In the genomic region with DNA sequence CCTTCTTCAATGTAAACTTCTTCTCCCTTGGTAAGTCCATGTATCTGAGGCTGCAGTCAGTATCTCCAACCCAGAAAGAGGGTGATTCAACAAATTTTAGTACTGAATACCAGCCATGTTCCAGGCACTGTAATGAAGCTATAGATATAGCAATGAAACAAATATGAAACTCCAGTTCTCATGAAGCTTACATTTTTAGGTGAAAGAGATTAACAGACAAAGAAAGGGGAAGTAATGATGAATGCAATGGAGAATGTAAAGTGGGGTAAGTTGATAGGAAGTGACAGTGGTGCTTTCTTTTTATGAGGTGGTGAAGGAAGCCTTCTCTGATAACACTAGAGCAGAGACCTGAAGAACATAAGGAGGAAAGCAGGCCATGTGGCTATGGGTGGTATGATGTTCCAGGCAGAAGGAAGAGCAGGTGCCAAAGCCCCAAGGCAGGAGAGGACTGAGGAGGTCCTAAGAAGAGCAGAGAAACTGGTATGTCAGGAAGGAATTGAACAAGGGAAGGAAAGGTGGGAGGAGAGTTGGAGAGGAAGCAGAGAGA, we compare ENCODE assay signal across 1 cellular context.
TF ChIP-seq lines count a peak whose summit lies in the region.

No MANE protein-coding gene starts in this region.

TF ChIP-seq in K562, 482 proteins besides CTCF, POLR2A, EP300 and RAD21 (continued from another document and continues in another):
- TF ChIP-seq, protein P1, sequence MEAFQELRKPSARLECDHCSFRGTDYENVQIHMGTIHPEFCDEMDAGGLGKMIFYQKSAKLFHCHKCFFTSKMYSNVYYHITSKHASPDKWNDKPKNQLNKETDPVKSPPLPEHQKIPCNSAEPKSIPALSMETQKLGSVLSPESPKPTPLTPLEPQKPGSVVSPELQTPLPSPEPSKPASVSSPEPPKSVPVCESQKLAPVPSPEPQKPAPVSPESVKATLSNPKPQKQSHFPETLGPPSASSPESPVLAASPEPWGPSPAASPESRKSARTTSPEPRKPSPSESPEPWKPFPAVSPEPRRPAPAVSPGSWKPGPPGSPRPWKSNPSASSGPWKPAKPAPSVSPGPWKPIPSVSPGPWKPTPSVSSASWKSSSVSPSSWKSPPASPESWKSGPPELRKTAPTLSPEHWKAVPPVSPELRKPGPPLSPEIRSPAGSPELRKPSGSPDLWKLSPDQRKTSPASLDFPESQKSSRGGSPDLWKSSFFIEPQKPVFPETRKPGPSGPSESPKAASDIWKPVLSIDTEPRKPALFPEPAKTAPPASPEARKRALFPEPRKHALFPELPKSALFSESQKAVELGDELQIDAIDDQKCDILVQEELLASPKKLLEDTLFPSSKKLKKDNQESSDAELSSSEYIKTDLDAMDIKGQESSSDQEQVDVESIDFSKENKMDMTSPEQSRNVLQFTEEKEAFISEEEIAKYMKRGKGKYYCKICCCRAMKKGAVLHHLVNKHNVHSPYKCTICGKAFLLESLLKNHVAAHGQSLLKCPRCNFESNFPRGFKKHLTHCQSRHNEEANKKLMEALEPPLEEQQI (IDR thresholded peaks at IDR 0.05) = peak; percentile 69
- TF ChIP-seq ZNF134 (CRISPR knock-in tag; conservative IDR thresholded peaks at IDR 0.05) (0 out of 2 replicates have a peak, but pooled peaks have one; percentile 9), C11orf30 (IDR thresholded peaks at IDR 0.05; ENCODE audit: low read depth) (peak; percentile 70), PTRF (tag; IDR thresholded peaks at IDR 0.05) (0 out of 2 replicates have a peak, but pooled peaks have one; percentile 44), ZEB2 (IDR thresholded peaks at IDR 0.05) (peak; percentile 65; the same call in 1 of the 2 replicates), KLF6 (CRISPR knock-in tag; IDR thresholded peaks at IDR 0.05; ENCODE audit: borderline replicate concordance) (peak; percentile 76), PHF8 (IDR thresholded peaks at IDR 0.05; ENCODE audit: borderline replicate concordance, low read length) (peak; percentile 10; the same call in 1 of the 2 replicates), DMBX1 (CRISPR knock-in tag; IDR thresholded peaks at IDR 0.05; ENCODE audit: borderline replicate concordance) (peak; percentile 74), TGIF2 (CRISPR knock-in tag; IDR thresholded peaks at IDR 0.05) (no peak), RBBP5 (IDR thresholded peaks at IDR 0.05; ENCODE audit: borderline replicate concordance, insufficient read depth, low read length, poor library complexity, severe bottlenecking) (peak; percentile 55), ZNF695 (CRISPR knock-in tag; IDR thresholded peaks at IDR 0.05) (0 out of 2 replicates have a peak, but pooled peaks have one; percentile 66), NELFE (IDR thresholded peaks at IDR 0.05; ENCODE audit: insufficient read depth, insufficient read length) (no peak), NBN (IDR thresholded peaks at IDR 0.05; ENCODE audit: low read depth) (peak; percentile 71; the same call in 1 of the 2 replicates), SAP30 (IDR thresholded peaks at IDR 0.05; ENCODE audit: borderline replicate concordance, insufficient read depth, low read depth, low read length, poor library complexity, severe bottlenecking) (no peak), L3MBTL2 (IDR thresholded peaks at IDR 0.05) (peak; percentile 67), TBL1XR1 (IDR thresholded peaks at IDR 0.05; ENCODE audit: low read length in 2 of 2) (no peak), NCOR1 (IDR thresholded peaks at IDR 0.05) (peak; percentile 74), JUND (IDR thresholded peaks at IDR 0.05; ENCODE audit: borderline replicate concordance, low read depth, low read length) (peak; percentile 56; the same call in 1 of the 2 replicates), JUND (tag; IDR thresholded peaks at IDR 0.05; ENCODE audit: borderline replicate concordance, low read depth, low read length) (peak; percentile 71; the same call in 2 of the 3 replicates), TAF7 (tag; IDR thresholded peaks at IDR 0.05) (no peak), ZNF184 (CRISPR knock-in tag; IDR thresholded peaks at IDR 0.05) (no peak), DDX20 (tag; IDR thresholded peaks at IDR 0.05; ENCODE audit: low read depth) (no peak), TOE1 (IDR thresholded peaks at IDR 0.05; ENCODE audit: borderline replicate concordance) (peak; percentile 40; the same call in 1 of the 2 replicates), TOE1 (CRISPR knock-in tag; IDR thresholded peaks at IDR 0.05; ENCODE audit: borderline replicate concordance, low read depth) (no peak), STAT5A (IDR thresholded peaks at IDR 0.05; ENCODE audit: borderline replicate concordance, low read length) (peak; percentile 15; the same call in 1 of the 2 replicates), NFE2 (IDR thresholded peaks at IDR 0.05; ENCODE audit: low read depth) (0 out of 2 replicates have a peak, but pooled peaks have one; percentile 42), NFIC (IDR thresholded peaks at IDR 0.05) (peak; percentile 40; the same call in 1 of the 2 replicates), MTA1 (IDR thresholded peaks at IDR 0.05; ENCODE audit: borderline replicate concordance) (peak; percentile 69), ZSCAN32 (CRISPR knock-in tag; IDR thresholded peaks at IDR 0.05) (0 out of 2 replicates have a peak, but pooled peaks have one; percentile 34), NR4A1 (CRISPR knock-in tag; IDR thresholded peaks at IDR 0.05) (0 out of 2 replicates have a peak, but pooled peaks have one; percentile 29), NR4A1 (tag; IDR thresholded peaks at IDR 0.05) (no peak), XRCC3 (IDR thresholded peaks at IDR 0.05) (no peak)
- TF ChIP-seq, protein P2, sequence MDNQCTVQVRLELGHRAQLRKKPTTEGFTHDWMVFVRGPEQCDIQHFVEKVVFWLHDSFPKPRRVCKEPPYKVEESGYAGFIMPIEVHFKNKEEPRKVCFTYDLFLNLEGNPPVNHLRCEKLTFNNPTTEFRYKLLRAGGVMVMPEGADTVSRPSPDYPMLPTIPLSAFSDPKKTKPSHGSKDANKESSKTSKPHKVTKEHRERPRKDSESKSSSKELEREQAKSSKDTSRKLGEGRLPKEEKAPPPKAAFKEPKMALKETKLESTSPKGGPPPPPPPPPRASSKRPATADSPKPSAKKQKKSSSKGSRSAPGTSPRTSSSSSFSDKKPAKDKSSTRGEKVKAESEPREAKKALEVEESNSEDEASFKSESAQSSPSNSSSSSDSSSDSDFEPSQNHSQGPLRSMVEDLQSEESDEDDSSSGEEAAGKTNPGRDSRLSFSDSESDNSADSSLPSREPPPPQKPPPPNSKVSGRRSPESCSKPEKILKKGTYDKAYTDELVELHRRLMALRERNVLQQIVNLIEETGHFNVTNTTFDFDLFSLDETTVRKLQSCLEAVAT (IDR thresholded peaks at IDR 0.05) = 0 out of 4 replicates have a peak, but pooled peaks of 1 of the 2 experiments have one; percentile 20
- TF ChIP-seq, protein P3, sequence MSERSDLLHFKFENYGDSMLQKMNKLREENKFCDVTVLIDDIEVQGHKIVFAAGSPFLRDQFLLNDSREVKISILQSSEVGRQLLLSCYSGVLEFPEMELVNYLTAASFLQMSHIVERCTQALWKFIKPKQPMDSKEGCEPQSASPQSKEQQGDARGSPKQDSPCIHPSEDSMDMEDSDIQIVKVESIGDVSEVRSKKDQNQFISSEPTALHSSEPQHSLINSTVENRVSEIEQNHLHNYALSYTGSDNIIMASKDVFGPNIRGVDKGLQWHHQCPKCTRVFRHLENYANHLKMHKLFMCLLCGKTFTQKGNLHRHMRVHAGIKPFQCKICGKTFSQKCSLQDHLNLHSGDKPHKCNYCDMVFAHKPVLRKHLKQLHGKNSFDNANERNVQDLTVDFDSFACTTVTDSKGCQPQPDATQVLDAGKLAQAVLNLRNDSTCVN (CRISPR knock-in tag; IDR thresholded peaks at IDR 0.05) = peak; percentile 79; the same call in 1 of the 2 replicates
- TF ChIP-seq, protein P4, sequence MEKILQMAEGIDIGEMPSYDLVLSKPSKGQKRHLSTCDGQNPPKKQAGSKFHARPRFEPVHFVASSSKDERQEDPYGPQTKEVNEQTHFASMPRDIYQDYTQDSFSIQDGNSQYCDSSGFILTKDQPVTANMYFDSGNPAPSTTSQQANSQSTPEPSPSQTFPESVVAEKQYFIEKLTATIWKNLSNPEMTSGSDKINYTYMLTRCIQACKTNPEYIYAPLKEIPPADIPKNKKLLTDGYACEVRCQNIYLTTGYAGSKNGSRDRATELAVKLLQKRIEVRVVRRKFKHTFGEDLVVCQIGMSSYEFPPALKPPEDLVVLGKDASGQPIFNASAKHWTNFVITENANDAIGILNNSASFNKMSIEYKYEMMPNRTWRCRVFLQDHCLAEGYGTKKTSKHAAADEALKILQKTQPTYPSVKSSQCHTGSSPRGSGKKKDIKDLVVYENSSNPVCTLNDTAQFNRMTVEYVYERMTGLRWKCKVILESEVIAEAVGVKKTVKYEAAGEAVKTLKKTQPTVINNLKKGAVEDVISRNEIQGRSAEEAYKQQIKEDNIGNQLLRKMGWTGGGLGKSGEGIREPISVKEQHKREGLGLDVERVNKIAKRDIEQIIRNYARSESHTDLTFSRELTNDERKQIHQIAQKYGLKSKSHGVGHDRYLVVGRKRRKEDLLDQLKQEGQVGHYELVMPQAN (IDR thresholded peaks at IDR 0.05; ENCODE audit: borderline replicate concordance) = peak; percentile 44; the same call in 1 of the 2 replicates
- TF ChIP-seq, protein P5, sequence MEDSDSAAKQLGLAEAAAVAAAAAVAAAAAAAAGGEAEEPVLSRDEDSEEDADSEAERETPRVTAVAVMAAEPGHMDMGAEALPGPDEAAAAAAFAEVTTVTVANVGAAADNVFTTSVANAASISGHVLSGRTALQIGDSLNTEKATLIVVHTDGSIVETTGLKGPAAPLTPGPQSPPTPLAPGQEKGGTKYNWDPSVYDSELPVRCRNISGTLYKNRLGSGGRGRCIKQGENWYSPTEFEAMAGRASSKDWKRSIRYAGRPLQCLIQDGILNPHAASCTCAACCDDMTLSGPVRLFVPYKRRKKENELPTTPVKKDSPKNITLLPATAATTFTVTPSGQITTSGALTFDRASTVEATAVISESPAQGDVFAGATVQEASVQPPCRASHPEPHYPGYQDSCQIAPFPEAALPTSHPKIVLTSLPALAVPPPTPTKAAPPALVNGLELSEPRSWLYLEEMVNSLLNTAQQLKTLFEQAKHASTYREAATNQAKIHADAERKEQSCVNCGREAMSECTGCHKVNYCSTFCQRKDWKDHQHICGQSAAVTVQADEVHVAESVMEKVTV (CRISPR knock-in tag; IDR thresholded peaks at IDR 0.05) = 0 out of 2 replicates have a peak, but pooled peaks have one; percentile 37
- TF ChIP-seq, protein P6, sequence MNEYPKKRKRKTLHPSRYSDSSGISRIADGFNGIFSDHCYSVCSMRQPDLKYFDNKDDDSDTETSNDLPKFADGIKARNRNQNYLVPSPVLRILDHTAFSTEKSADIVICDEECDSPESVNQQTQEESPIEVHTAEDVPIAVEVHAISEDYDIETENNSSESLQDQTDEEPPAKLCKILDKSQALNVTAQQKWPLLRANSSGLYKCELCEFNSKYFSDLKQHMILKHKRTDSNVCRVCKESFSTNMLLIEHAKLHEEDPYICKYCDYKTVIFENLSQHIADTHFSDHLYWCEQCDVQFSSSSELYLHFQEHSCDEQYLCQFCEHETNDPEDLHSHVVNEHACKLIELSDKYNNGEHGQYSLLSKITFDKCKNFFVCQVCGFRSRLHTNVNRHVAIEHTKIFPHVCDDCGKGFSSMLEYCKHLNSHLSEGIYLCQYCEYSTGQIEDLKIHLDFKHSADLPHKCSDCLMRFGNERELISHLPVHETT (CRISPR knock-in tag; conservative IDR thresholded peaks at IDR 0.05 in 1 of 2, IDR thresholded peaks at IDR 0.05 in 1 of 2) = peak in 1 of 2 experiments; percentile 47; a peak in 1 of 4 replicates
- TF ChIP-seq, protein P7, sequence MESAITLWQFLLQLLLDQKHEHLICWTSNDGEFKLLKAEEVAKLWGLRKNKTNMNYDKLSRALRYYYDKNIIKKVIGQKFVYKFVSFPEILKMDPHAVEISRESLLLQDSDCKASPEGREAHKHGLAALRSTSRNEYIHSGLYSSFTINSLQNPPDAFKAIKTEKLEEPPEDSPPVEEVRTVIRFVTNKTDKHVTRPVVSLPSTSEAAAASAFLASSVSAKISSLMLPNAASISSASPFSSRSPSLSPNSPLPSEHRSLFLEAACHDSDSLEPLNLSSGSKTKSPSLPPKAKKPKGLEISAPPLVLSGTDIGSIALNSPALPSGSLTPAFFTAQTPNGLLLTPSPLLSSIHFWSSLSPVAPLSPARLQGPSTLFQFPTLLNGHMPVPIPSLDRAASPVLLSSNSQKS (CRISPR knock-in tag; IDR thresholded peaks at IDR 0.05) = no peak
- TF ChIP-seq, protein P8, sequence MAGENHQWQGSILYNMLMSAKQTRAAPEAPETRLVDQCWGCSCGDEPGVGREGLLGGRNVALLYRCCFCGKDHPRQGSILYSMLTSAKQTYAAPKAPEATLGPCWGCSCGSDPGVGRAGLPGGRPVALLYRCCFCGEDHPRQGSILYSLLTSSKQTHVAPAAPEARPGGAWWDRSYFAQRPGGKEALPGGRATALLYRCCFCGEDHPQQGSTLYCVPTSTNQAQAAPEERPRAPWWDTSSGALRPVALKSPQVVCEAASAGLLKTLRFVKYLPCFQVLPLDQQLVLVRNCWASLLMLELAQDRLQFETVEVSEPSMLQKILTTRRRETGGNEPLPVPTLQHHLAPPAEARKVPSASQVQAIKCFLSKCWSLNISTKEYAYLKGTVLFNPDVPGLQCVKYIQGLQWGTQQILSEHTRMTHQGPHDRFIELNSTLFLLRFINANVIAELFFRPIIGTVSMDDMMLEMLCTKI (IDR thresholded peaks at IDR 0.05; ENCODE audit: partially characterized antibody) = no peak
- TF ChIP-seq, protein P9, sequence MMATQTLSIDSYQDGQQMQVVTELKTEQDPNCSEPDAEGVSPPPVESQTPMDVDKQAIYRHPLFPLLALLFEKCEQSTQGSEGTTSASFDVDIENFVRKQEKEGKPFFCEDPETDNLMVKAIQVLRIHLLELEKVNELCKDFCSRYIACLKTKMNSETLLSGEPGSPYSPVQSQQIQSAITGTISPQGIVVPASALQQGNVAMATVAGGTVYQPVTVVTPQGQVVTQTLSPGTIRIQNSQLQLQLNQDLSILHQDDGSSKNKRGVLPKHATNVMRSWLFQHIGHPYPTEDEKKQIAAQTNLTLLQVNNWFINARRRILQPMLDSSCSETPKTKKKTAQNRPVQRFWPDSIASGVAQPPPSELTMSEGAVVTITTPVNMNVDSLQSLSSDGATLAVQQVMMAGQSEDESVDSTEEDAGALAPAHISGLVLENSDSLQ (IDR thresholded peaks at IDR 0.05) = peak; percentile 65
- TF ChIP-seq, protein P10, sequence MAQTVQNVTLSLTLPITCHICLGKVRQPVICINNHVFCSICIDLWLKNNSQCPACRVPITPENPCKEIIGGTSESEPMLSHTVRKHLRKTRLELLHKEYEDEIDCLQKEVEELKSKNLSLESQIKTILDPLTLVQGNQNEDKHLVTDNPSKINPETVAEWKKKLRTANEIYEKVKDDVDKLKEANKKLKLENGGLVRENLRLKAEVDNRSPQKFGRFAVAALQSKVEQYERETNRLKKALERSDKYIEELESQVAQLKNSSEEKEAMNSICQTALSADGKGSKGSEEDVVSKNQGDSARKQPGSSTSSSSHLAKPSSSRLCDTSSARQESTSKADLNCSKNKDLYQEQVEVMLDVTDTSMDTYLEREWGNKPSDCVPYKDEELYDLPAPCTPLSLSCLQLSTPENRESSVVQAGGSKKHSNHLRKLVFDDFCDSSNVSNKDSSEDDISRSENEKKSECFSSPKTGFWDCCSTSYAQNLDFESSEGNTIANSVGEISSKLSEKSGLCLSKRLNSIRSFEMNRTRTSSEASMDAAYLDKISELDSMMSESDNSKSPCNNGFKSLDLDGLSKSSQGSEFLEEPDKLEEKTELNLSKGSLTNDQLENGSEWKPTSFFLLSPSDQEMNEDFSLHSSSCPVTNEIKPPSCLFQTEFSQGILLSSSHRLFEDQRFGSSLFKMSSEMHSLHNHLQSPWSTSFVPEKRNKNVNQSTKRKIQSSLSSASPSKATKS (CRISPR knock-in tag; IDR thresholded peaks at IDR 0.05) = 0 out of 2 replicates have a peak, but pooled peaks have one; percentile 10
